ENCODE assay signal across 7 cellular contexts in genomic region chr6:108425428-108425827, GRCh38.
"Had no signal": no experiment of that assay in that cellular context is flagged by ENCODE, and none has a peak within 500 bp of the region (broad histone marks: within the 10 kb centered on the region; RNA-seq: fewer than 3 reads in every experiment).

No MANE protein-coding gene starts in this region.

- H3K27ac ChIP-seq: HL-60 had no signal

- FAIRE-seq: H1, H54 had no signal

- H3K4me2 ChIP-seq: GM23338 had no signal

- ATAC-seq: GM23338 had no signal

- H3K4me3 ChIP-seq: GM23338 had no signal

- DNase-seq: H9, HCEC 1CT, KG1 had no signal

- H2AFZ ChIP-seq: GM23338 had no signal
